In genomic region chr11:32262367-32262766, GRCh38 we compare ENCODE assay signal across 19 cellular contexts.
DNase-seq lines count a peak whose midpoint lies in the region; ATAC-seq and TF ChIP-seq lines count a peak whose summit lies in the region.
"Had no signal": no experiment of that assay in that cellular context is flagged by ENCODE, and none has a peak within 500 bp of the region (broad histone marks: within the 10 kb centered on the region; RNA-seq: fewer than 3 reads in every experiment).

No MANE protein-coding gene starts in this region.

- H3K36me3 Mint-ChIP-seq in GM23338 (ENCODE audit: low read depth) (no peaks in the 10 kb centered on the region), WTC11 (peaks cover 4% of the 10 kb centered on the region; the same call in 1 of the 2 replicates), neural progenitor cell (no peaks in the 10 kb centered on the region)
- H3K36me3 Mint-ChIP-seq: CD4-positive, alpha-beta memory T cell had no signal

- H2AFZ ChIP-seq in GM23338 (no peak overlapping the region), neural progenitor cell (replicated peaks) (no peak overlapping the region)

- no peak overlapping the region; the same call in 1 of the 2 replicates for H3K4me2 ChIP-seq in GM23338
- peak overlapping the region; percentile 48 for H3K4me2 ChIP-seq in neural progenitor cell
- H3K4me2 ChIP-seq: A549 had no signal

- no peak overlapping the region for H3K9ac ChIP-seq in neural progenitor cell

- H3F3A ChIP-seq in GM23338 (replicated peaks; ENCODE audit: low read depth) (no peaks in the 10 kb centered on the region), neural progenitor cell (ENCODE audit: low read depth) (peaks cover 11% of the 10 kb centered on the region)

- H3K4me1 ChIP-seq in GM23338 (ENCODE audit: insufficient read depth) (peaks cover 7% of the 10 kb centered on the region; the same call in 1 of the 2 replicates), neural progenitor cell (peaks cover 15% of the 10 kb centered on the region)

- H3K9me3 Mint-ChIP-seq in GM23338 (peaks cover 6% of the 10 kb centered on the region; the same call in 1 of the 3 replicates), WTC11 (peaks cover 29% of the 10 kb centered on the region), neural progenitor cell (peaks cover 17% of the 10 kb centered on the region)

- peak; percentile 61 for ATAC-seq in GM23338
- ATAC-seq in WTC11: peak; percentile 88
- no peak for ATAC-seq in GM18517 (IDR thresholded peaks at IDR 0.05; ENCODE audit: unreplicated experiment)
- ATAC-seq: A549 had no signal

- H3K9me2 ChIP-seq in GM23338 (ENCODE audit: insufficient read depth): no peaks in the 10 kb centered on the region

- H4K20me1 ChIP-seq in GM23338 (replicated peaks; ENCODE audit: insufficient read depth) (no peaks in the 10 kb centered on the region), neural progenitor cell (ENCODE audit: low read depth) (no peaks in the 10 kb centered on the region)

- H3K4me3 ChIP-seq in GM23338: no peak overlapping the region
- no peak overlapping the region for H3K4me3 ChIP-seq in neural progenitor cell
- H3K4me3 ChIP-seq: A549 had no signal

- H3K4me1 Mint-ChIP-seq in GM23338: peaks cover 15% of the 10 kb centered on the region
- peaks cover 21% of the 10 kb centered on the region for H3K4me1 Mint-ChIP-seq in WTC11
- peaks cover 36% of the 10 kb centered on the region for H3K4me1 Mint-ChIP-seq in neural progenitor cell
- H3K4me1 Mint-ChIP-seq: CD4-positive, alpha-beta memory T cell had no signal

- H3K27me3 Mint-ChIP-seq in GM23338 (ENCODE audit: insufficient read depth, low read depth, poor library complexity): peaks cover 13% of the 10 kb centered on the region
- H3K27me3 Mint-ChIP-seq in WTC11 (ENCODE audit: low read depth): no peaks in the 10 kb centered on the region
- peaks cover 2% of the 10 kb centered on the region for H3K27me3 Mint-ChIP-seq in neural progenitor cell (ENCODE audit: insufficient read depth, low read depth)

- H3K27ac ChIP-seq in GM23338 (ENCODE audit: low read depth): no peak overlapping the region
- no peak overlapping the region for H3K27ac ChIP-seq in neural progenitor cell
- no peak overlapping the region for H3K27ac ChIP-seq in RWPE1
- H3K27ac ChIP-seq: A549 had no signal

- H3K36me3 ChIP-seq in GM23338 (ENCODE audit: insufficient read depth): no peaks in the 10 kb centered on the region
- H3K36me3 ChIP-seq in neural progenitor cell: no peaks in the 10 kb centered on the region

- DNase-seq in GM23338 (ENCODE audit: low spot score) (peak; percentile 28), WTC11 (ENCODE audit: low spot score) (no peak), iPS-NIHi11 (ENCODE audit: low spot score) (peak; percentile 30), neural progenitor cell (ENCODE audit: low spot score) (peak; percentile 43), NCI-H510A (lab: John Stamatoyannopoulos, UW) (no peak), NCI-H345 (lab: John Stamatoyannopoulos, UW) (no peak), RWPE1 (ENCODE audit: low spot score) (no peak)
- DNase-seq: 8988T; ACHN; C1 segment of cervical spinal cord; Calu3; CD4-positive, alpha-beta memory T cell; COR-L47; DMS53; DMS79 treated with DMSO at 0.1 percent for 48 hours; GOT3; HCEC 1CT had no signal

- H3K9me3 ChIP-seq in neural progenitor cell (ENCODE audit: low read depth): no peaks in the 10 kb centered on the region
- H3K9me3 ChIP-seq: A549 had no signal

- H3K4me3 Mint-ChIP-seq in GM23338 (no peak overlapping the region), WTC11 (no peak overlapping the region), neural progenitor cell (no peak overlapping the region)
- H3K4me3 Mint-ChIP-seq: CD4-positive, alpha-beta memory T cell had no signal

- POLR2A ChIA-PET in WTC11 (lab: Charles Lee) (no interaction called here), RWPE1 (lab: Yijun Ruan, JAX; ENCODE audit: low non-redundant PET) (no interaction called here)

- H3K27ac Mint-ChIP-seq in GM23338 (no peak overlapping the region), WTC11 (peak overlapping the region; percentile 33; the same call in 1 of the 2 replicates), neural progenitor cell (peak overlapping the region; percentile 21)
- H3K27ac Mint-ChIP-seq: CD4-positive, alpha-beta memory T cell had no signal

- TF ChIP-seq CTCF in GM23338 (conservative IDR thresholded peaks at IDR 0.05; ENCODE audit: low read depth in 2 of 2) (no peak), WTC11 (IDR thresholded peaks at IDR 0.05) (no peak), neural progenitor cell (IDR thresholded peaks at IDR 0.05) (no peak), RWPE1 (conservative IDR thresholded peaks at IDR 0.05; ENCODE audit: low read depth) (no peak)

- CTCF ChIA-PET in WTC11 (lab: Charles Lee) (no interaction called here), RWPE1 (lab: Yijun Ruan, JAX) (no interaction called here)

- H3K79me2 ChIP-seq in GM23338 (replicated peaks; ENCODE audit: insufficient read depth) (no peaks in the 10 kb centered on the region), neural progenitor cell (ENCODE audit: low read depth) (no peaks in the 10 kb centered on the region)

- H3K27me3 ChIP-seq in GM23338 (ENCODE audit: insufficient read depth) (no peaks in the 10 kb centered on the region), neural progenitor cell (no peaks in the 10 kb centered on the region)

TF ChIP-seq in GM23338, 12 proteins besides CTCF, POLR2A, EP300 and RAD21 (continues in another document):
- TF ChIP-seq NANOG (IDR thresholded peaks at IDR 0.05; ENCODE audit: borderline replicate concordance) (no peak), STAT1 (IDR thresholded peaks at IDR 0.05; ENCODE audit: unreplicated experiment) (no peak), CREB1 (CRISPR knock-in tag; IDR thresholded peaks at IDR 0.05; ENCODE audit: low read depth) (no peak), ETS1 (IDR thresholded peaks at IDR 0.05) (no peak)

TF ChIP-seq in WTC11, 78 proteins besides CTCF, POLR2A, EP300 and RAD21:
- no peak for TF ChIP-seq HMGXB4 (CRISPR knock-in tag; IDR thresholded peaks at IDR 0.05)
- no peak for TF ChIP-seq GABPB1 (CRISPR knock-in tag; IDR thresholded peaks at IDR 0.05)
TF ChIP-seq in WTC11: peak in this region for 0.

Comparison
In these comparisons a context has a peak if more than half of its experiments do, and no peak if none do; other contexts are left out.
1. DNase-seq: peak in GM23338 (single experiment), iPS-NIHi11 (single experiment) and neural progenitor cell (single experiment); none in WTC11 (single experiment), NCI-H510A (single experiment), NCI-H345 (single experiment) and RWPE1 (single experiment).